Comparison of ENCODE assay signal across 8 cellular contexts in the genomic region with DNA sequence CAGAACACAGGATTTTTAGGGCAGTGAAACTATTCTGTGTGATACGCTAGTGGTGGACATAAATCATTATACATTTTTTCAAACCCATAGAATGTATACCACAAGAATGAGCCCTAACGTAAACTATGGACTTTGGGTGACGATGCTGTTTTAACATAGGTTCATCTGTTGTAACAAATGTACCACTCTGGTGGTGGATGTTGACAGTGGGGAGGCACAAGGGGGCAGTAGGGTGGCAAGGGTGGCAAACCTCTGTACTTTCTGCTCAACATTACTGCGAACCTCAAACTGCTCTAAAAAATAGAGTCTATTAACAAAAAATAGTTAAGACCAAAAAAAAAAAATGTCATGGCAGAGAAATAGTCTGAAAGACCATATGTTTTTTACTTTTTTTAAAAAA. TPM values are rescaled to one million over a fixed set of nuclear protein-coding genes. Genes with fewer than 3 reads are reported as not detected.
DNase-seq lines count a peak whose midpoint lies in the region; ATAC-seq and TF ChIP-seq lines count a peak whose summit lies in the region.

No MANE protein-coding gene starts in this region.

- H3K27ac ChIP-seq in lower lobe of right lung, result no peak overlapping the region

- no peaks in the 10 kb centered on the region for H3K27me3 ChIP-seq in lower lobe of right lung (ENCODE audit: low read depth)

- H3K9me3 ChIP-seq in lower lobe of right lung, result no peaks in the 10 kb centered on the region

- no peak overlapping the region for H3K4me3 ChIP-seq in lower lobe of right lung

- peak; percentile 37 for TF ChIP-seq CTCF in AG09319 (IDR thresholded peaks at IDR 0.05; ENCODE audit: low read depth, low read length)
- peak; percentile 50 for TF ChIP-seq CTCF in lower lobe of right lung (IDR thresholded peaks at IDR 0.05)

- intact Hi-C loops in lower lobe of right lung (cut with DNase I), result loop anchor here (5.0 to 10.0 kb wide), 2 partner anchors 80 to 177 kb away; no protein-coding TSS in a partner anchor

- no peaks in the 10 kb centered on the region for H3K36me3 ChIP-seq in lower lobe of right lung

- H3K4me1 ChIP-seq in lower lobe of right lung, result no peaks in the 10 kb centered on the region

- no peak for DNase-seq in AG09319 (ENCODE audit: extremely low read depth, low read depth)
- DNase-seq in LoVo (ENCODE audit: low spot score), result peak; percentile 21
- peak; percentile 39 for DNase-seq in activated naive CD4-positive, alpha-beta T cell treated with anti-CD3 and anti-CD28 coated beads, Interleukin-2, amount 50 U/mL, for 16 hours
- DNase-seq in lower lobe of right lung, result no peak
- no peak for DNase-seq in NCI-H1092 (lab: John Stamatoyannopoulos, UW)
- no peak for DNase-seq in NCI-H187 (lab: John Stamatoyannopoulos, UW)
- no peak for DNase-seq in occipital lobe (lab: John Stamatoyannopoulos, UW)

- ATAC-seq in lower lobe of right lung (peak; percentile 72 to 77), GM18498 (IDR thresholded peaks at IDR 0.05; ENCODE audit: unreplicated experiment) (no peak)

RNA-seq across cellular contexts. Expression of gene MVB12B, which starts 9.1 kb away (rescaled TPM):
- total RNA-seq in lower lobe of right lung (47.8 TPM), occipital lobe (28.7 TPM)

Comparison
In these comparisons a context has a peak if more than half of its experiments do, and no peak if none do; other contexts are left out.
1. DNase-seq: peak in LoVo (single experiment) and activated naive CD4-positive, alpha-beta T cell treated with anti-CD3 and anti-CD28 coated beads, Interleukin-2, amount 50 U/mL, for 16 hours (single experiment); none in AG09319 (single experiment), lower lobe of right lung (single experiment), NCI-H1092 (single experiment), NCI-H187 (0 of 2) and occipital lobe (single experiment).